14 cellular contexts compared by ENCODE assay signal in genomic region chr16:86231996-86232350, GRCh38.
A peak's percentile ranks its signal among the peaks of the same experiment; 100 is the strongest.
DNase-seq lines count a peak whose midpoint lies in the region; ATAC-seq and TF ChIP-seq lines count a peak whose summit lies in the region.
"Had no signal": no experiment of that assay in that cellular context is flagged by ENCODE, and none has a peak within 500 bp of the region (broad histone marks: within the 10 kb centered on the region; RNA-seq: fewer than 3 reads in every experiment).

No MANE protein-coding gene starts in this region.

- no peak overlapping the region for H4K91ac ChIP-seq in IMR-90 (ENCODE audit: insufficient read depth, low read depth, low read length)
- no peak overlapping the region for H4K91ac ChIP-seq in neuronal stem cell (ENCODE audit: low read depth, low read length, poor library complexity)

- H3K4me2 ChIP-seq in IMR-90 (ENCODE audit: low read depth, low read length), result no peak overlapping the region
- no peak overlapping the region for H3K4me2 ChIP-seq in neuronal stem cell (ENCODE audit: insufficient read depth, low read length, poor library complexity, severe bottlenecking)
- H3K4me2 ChIP-seq: A549, GM23338 had no signal

- H3K27me3 ChIP-seq in IMR-90 (ENCODE audit: control insufficient read depth, insufficient read depth, low read length) (no peaks in the 10 kb centered on the region), SJSA1 (replicated peaks) (no peaks in the 10 kb centered on the region), neuronal stem cell (ENCODE audit: control insufficient read depth in 3 of 3, insufficient read depth in 3 of 3, low read depth in 1 of 3, low read length in 3 of 3) (no peaks in the 10 kb centered on the region), spleen (replicated peaks in 1 of 7) (peaks cover 0 to 51% (median 9%) of the 10 kb centered on the region in 7 donors)

- 96% methylated on average over 5 of the region's 9 CpGs; no CpG with 5 or more reads in 1 of the 2 experiments for WGBS in IMR-90 (ENCODE audit: extremely low coverage in 2 of 2, insufficient read length in 1 of 2), 2 experiments
- WGBS in neuronal stem cell (ENCODE audit: extremely low coverage in 2 of 2, insufficient read length in 2 of 2, insufficient replicate concordance in 1 of 2), 2 donors, result no CpG with 5 or more reads among the region's 9 CpGs
- WGBS in spleen, 5 donors, result 80 to 89% (median 88%) methylated on average over 9 of the region's 9 CpGs

- peaks cover 4% of the 10 kb centered on the region for H3K9me3 Mint-ChIP-seq in type B pancreatic cell

- H3K36me3 Mint-ChIP-seq in type B pancreatic cell, result no peaks in the 10 kb centered on the region
- H3K36me3 Mint-ChIP-seq: CD4-positive, alpha-beta memory T cell had no signal

- H3K79me1 ChIP-seq in IMR-90 (ENCODE audit: low read depth in 1 of 2, low read length in 2 of 2) (0 out of 4 replicates have a peak, but pooled peaks cover 0 to 4% of the 10 kb centered on the region in 2 experiments), neuronal stem cell (ENCODE audit: low read depth, low read length) (no peaks in the 10 kb centered on the region)

- H3K4ac ChIP-seq in IMR-90 (ENCODE audit: low read depth, low read length) (no peak overlapping the region), neuronal stem cell (ENCODE audit: low read length) (no peak overlapping the region)

- POLR2A ChIA-PET in IMR-90 (lab: Charles Lee; ENCODE audit: unreplicated experiment) (no interaction called here), GM10248 (lab: Yijun Ruan, JAX) (no interaction called here)

- TF ChIP-seq POLR2A in IMR-90 (IDR thresholded peaks at IDR 0.05; ENCODE audit: low read depth, low read length) (no peak), spleen (IDR thresholded peaks at IDR 0.05) (no peak)

- TF ChIP-seq CTCF in IMR-90 (conservative IDR thresholded peaks at IDR 0.05; ENCODE audit: low read depth, low read length) (no peak), spleen (IDR thresholded peaks at IDR 0.05 in 8 of 11, conservative IDR thresholded peaks at IDR 0.05 in 3 of 11) (no peak), type B pancreatic cell (conservative IDR thresholded peaks at IDR 0.05) (no peak), GM10248 (IDR thresholded peaks at IDR 0.05; ENCODE audit: control extremely low read depth, extremely low read depth, low read depth, missing control alignments) (no peak)

- H3K9me1 ChIP-seq in IMR-90 (ENCODE audit: insufficient read depth, low read length), result peaks cover 18% of the 10 kb centered on the region; the same call in 1 of the 2 replicates

- H3K9me3 ChIP-seq in IMR-90 (ENCODE audit: control insufficient read depth, insufficient read depth, low read length), result no peaks in the 10 kb centered on the region
- no peaks in the 10 kb centered on the region for H3K9me3 ChIP-seq in SJSA1 (replicated peaks)
- peaks cover 0 to 4% of the 10 kb centered on the region in 2 donors for H3K9me3 ChIP-seq in neuronal stem cell (replicated peaks in 1 of 2; ENCODE audit: control insufficient read depth in 2 of 2, insufficient read depth in 1 of 2, low read depth in 1 of 2, low read length in 2 of 2)
- no peaks in the 10 kb centered on the region for H3K9me3 ChIP-seq in spleen
- H3K9me3 ChIP-seq: BE2C had no signal

- H2AK5ac ChIP-seq in IMR-90 (ENCODE audit: low read depth, low read length) (no peak overlapping the region), neuronal stem cell (ENCODE audit: low read depth, low read length) (no peak overlapping the region)

- in situ Hi-C loops in IMR-90 (cut with MboI; ENCODE audit: low sequenced_read_pairs), result no loop called here

- H2AK9ac ChIP-seq in IMR-90 (replicated peaks; ENCODE audit: low read depth, low read length, poor library complexity), result no peak overlapping the region

- BruUV-seq in IMR-90 (replicated peaks; lab: Mats Ljungman, UMichigan), result no TSS peak

- H2BK20ac ChIP-seq in IMR-90 (ENCODE audit: low read depth, low read length), result no peak overlapping the region

- H2AFZ ChIP-seq in IMR-90 (replicated peaks; ENCODE audit: low read length, poor library complexity) (peak overlapping the region; percentile 36), neuronal stem cell (ENCODE audit: low read length) (no peak overlapping the region)
- H2AFZ ChIP-seq: GM23338 had no signal

- ATAC-seq in IMR-90 (ENCODE audit: low read depth), result no peak
- ATAC-seq: A549, GM23338 had no signal

- no peak overlapping the region for H3K56ac ChIP-seq in IMR-90 (ENCODE audit: extremely low read depth, insufficient read depth, low read length)

- no peaks in the 10 kb centered on the region for H4K20me1 ChIP-seq in IMR-90 (ENCODE audit: insufficient read depth, low read length)

- H3K18ac ChIP-seq in IMR-90 (ENCODE audit: low read depth, low read length) (no peak overlapping the region), neuronal stem cell (ENCODE audit: low read length) (peak overlapping the region; percentile 37)

- H3K9ac ChIP-seq in IMR-90 (ENCODE audit: low read depth, low read length), result no peak overlapping the region
- H3K9ac ChIP-seq in neuronal stem cell (ENCODE audit: low read depth, low read length, poor library complexity), result no peak overlapping the region

- no peak overlapping the region for H3K4me3 ChIP-seq in IMR-90 (ENCODE audit: insufficient read depth, low read depth, low read length)
- H3K4me3 ChIP-seq in SJSA1, result no peak overlapping the region
- H3K4me3 ChIP-seq in neuronal stem cell (ENCODE audit: low read length in 2 of 2), result no peak overlapping the region
- no peak overlapping the region for H3K4me3 ChIP-seq in spleen
- H3K4me3 ChIP-seq: A549, GM23338 had no signal

- H2BK15ac ChIP-seq in IMR-90 (ENCODE audit: low read depth, low read length) (no peak overlapping the region), neuronal stem cell (ENCODE audit: low read length) (peak overlapping the region; percentile 49)

- H3K14ac ChIP-seq in IMR-90 (replicated peaks; ENCODE audit: low read depth, low read length) (no peak overlapping the region), neuronal stem cell (ENCODE audit: low read length) (no peak overlapping the region)

- no peak overlapping the region for H3K4me3 Mint-ChIP-seq in type B pancreatic cell
- H3K4me3 Mint-ChIP-seq: CD4-positive, alpha-beta memory T cell; GM23338 had no signal

- H3K4me1 Mint-ChIP-seq in type B pancreatic cell (ENCODE audit: unreplicated experiment), result peaks cover 5% of the 10 kb centered on the region

- H3K27ac ChIP-seq in IMR-90 (ENCODE audit: insufficient read depth, low read length) (no peak overlapping the region), SJSA1 (peak overlapping the region; percentile 98), neuronal stem cell (replicated peaks; ENCODE audit: low read length) (no peak overlapping the region), spleen (no peak overlapping the region)
- H3K27ac ChIP-seq: A549, C4-2B had no signal

- H3K4me1 ChIP-seq in IMR-90 (ENCODE audit: control insufficient read depth, insufficient read depth, low read length) (peaks cover 3% of the 10 kb centered on the region; the same call in 1 of the 2 replicates), SJSA1 (replicated peaks) (peaks cover 64% of the 10 kb centered on the region), neuronal stem cell (ENCODE audit: control insufficient read depth in 2 of 2, insufficient read depth in 1 of 2, low read depth in 1 of 2, low read length in 2 of 2) (no peaks in the 10 kb centered on the region), spleen (no peaks in the 10 kb centered on the region)
- H3K4me1 ChIP-seq: A549, BE2C had no signal

- H2BK12ac ChIP-seq in neuronal stem cell (ENCODE audit: low read length), result no peak overlapping the region

- TF ChIP-seq RAD21 in IMR-90 (IDR thresholded peaks at IDR 0.05; ENCODE audit: low read length), result no peak

- H3K36me3 ChIP-seq in IMR-90 (ENCODE audit: control insufficient read depth, insufficient read depth, low read length) (no peaks in the 10 kb centered on the region), SJSA1 (no peaks in the 10 kb centered on the region), neuronal stem cell (replicated peaks in 1 of 2; ENCODE audit: control insufficient read depth in 2 of 2, insufficient read depth in 2 of 2, low read length in 2 of 2) (no peaks in the 10 kb centered on the region), spleen (no peaks in the 10 kb centered on the region)
- H3K36me3 ChIP-seq: BE2C had no signal

- no peak overlapping the region for H3K27ac Mint-ChIP-seq in type B pancreatic cell
- H3K27ac Mint-ChIP-seq: CD4-positive, alpha-beta memory T cell; GM23338 had no signal

- no peak overlapping the region for H2BK5ac ChIP-seq in IMR-90 (ENCODE audit: low read depth, low read length, poor library complexity, severe bottlenecking)
- no peak overlapping the region for H2BK5ac ChIP-seq in neuronal stem cell (ENCODE audit: low read length)

- DNase-seq in IMR-90 (no peak), SJSA1 (ENCODE audit: low read depth in 1 of 2, low spot score in 2 of 2) (peak in 1 of 2 experiments; percentile 84), neuronal stem cell (ENCODE audit: low spot score) (no peak), spleen (peak; percentile 37), type B pancreatic cell (ENCODE audit: extremely low spot score, unreplicated experiment) (no peak), GM10248 (ENCODE audit: extremely low spot score) (no peak), T1000 (lab: John Stamatoyannopoulos, UW) (no peak)
- DNase-seq: BE2C; CD4-positive, alpha-beta memory T cell; DMS79; H7 had no signal

- peaks cover 22% of the 10 kb centered on the region for H3K27me3 Mint-ChIP-seq in type B pancreatic cell

- CTCF ChIA-PET in IMR-90 (lab: Yijun Ruan, JAX) (no interaction called here), GM10248 (lab: Yijun Ruan, JAX) (no interaction called here)

- H4K5ac ChIP-seq in IMR-90 (ENCODE audit: low read depth, low read length), result no peak overlapping the region

- intact Hi-C loops in IMR-90 (cut with micrococcal nuclease) (no loop called here), spleen (cut with DNase I; ENCODE audit: low total_unique reads) (no loop called here)

- H3K23ac ChIP-seq in IMR-90 (ENCODE audit: low read depth, low read length) (no peak overlapping the region), neuronal stem cell (ENCODE audit: low read depth, low read length, poor library complexity) (no peak overlapping the region)

- dilution Hi-C loops in IMR-90 (cut with HindIII; ENCODE audit: low sequenced_read_pairs, unreplicated experiment), result no loop called here

- H4K8ac ChIP-seq in IMR-90 (ENCODE audit: low read depth in 2 of 2, low read length in 2 of 2), result no peak overlapping the region
- H4K8ac ChIP-seq in neuronal stem cell (ENCODE audit: low read depth, low read length), result no peak overlapping the region

- no peak overlapping the region for H2BK120ac ChIP-seq in IMR-90 (ENCODE audit: low read depth, low read length)
- no peak overlapping the region for H2BK120ac ChIP-seq in neuronal stem cell (ENCODE audit: low read depth, low read length)
